11 cellular contexts compared by ENCODE assay signal in genomic region chr18:12645751-12646203, GRCh38. TPM values are rescaled to one million over a fixed set of nuclear protein-coding genes. Genes with fewer than 3 reads are reported as not detected.
DNase-seq lines count a peak whose midpoint lies in the region; ATAC-seq and TF ChIP-seq lines count a peak whose summit lies in the region.
"Had no signal": no experiment of that assay in that cellular context is flagged by ENCODE, and none has a peak within 500 bp of the region (broad histone marks: within the 10 kb centered on the region; RNA-seq: fewer than 3 reads in every experiment).

No MANE protein-coding gene starts in this region.

- TF ChIP-seq CTCF in fibroblast of the aortic adventitia (IDR thresholded peaks at IDR 0.05; ENCODE audit: insufficient read depth, low read length) = no peak

- ATAC-seq in HG02588 (IDR thresholded peaks at IDR 0.05; ENCODE audit: unreplicated experiment) = no peak

- H3K4me3 ChIP-seq in fibroblast of the aortic adventitia (ENCODE audit: low read depth, low read length) = no peak overlapping the region
- H3K4me3 ChIP-seq: BLaER1 had no signal

- DNase-seq in COR-L47 (lab: John Stamatoyannopoulos, UW) (peak; percentile 43), NCI-H774 (lab: John Stamatoyannopoulos, UW) (peak; percentile 20), fibroblast of the aortic adventitia (ENCODE audit: low read depth) (peak; percentile 72), occipital lobe (lab: John Stamatoyannopoulos, UW) (peak; percentile 33), NCI-H2107 (lab: John Stamatoyannopoulos, UW) (no peak), GM03348 (ENCODE audit: low spot score) (no peak), SW480 (ENCODE audit: low spot score) (no peak)
- DNase-seq: central memory CD4-positive, alpha-beta T cell; NCI-H1930 had no signal

RNA-seq across cellular contexts. Expression of gene SPIRE1, which starts 12.1 kb away (rescaled TPM):
- total RNA-seq in fibroblast of the aortic adventitia (ENCODE audit: low replicate concordance) = 27.7 and 43.4 TPM in 2 replicates
- total RNA-seq in occipital lobe = 128 TPM

RNA-seq across cellular contexts. Expression of gene CEP76, which starts 56.7 kb away (rescaled TPM):
- total RNA-seq in fibroblast of the aortic adventitia (ENCODE audit: low replicate concordance) (10.3 and 36.3 TPM in 2 replicates), occipital lobe (22.5 TPM)

RNA-seq across cellular contexts. Expression of gene PSMG2, which starts 57.1 kb away (rescaled TPM):
- total RNA-seq in fibroblast of the aortic adventitia (ENCODE audit: low replicate concordance) = 58.0 and 126 TPM in 2 replicates
- 73.2 TPM for total RNA-seq in occipital lobe

Comparison
In these comparisons a context has a peak if more than half of its experiments do, and no peak if none do; other contexts are left out.
1. DNase-seq: peak in COR-L47 (single experiment), NCI-H774 (single experiment), fibroblast of the aortic adventitia (single experiment) and occipital lobe (single experiment); none in NCI-H2107 (single experiment), GM03348 (single experiment) and SW480 (single experiment).